ENCODE assay signal across 14 cellular contexts in the genomic region with DNA sequence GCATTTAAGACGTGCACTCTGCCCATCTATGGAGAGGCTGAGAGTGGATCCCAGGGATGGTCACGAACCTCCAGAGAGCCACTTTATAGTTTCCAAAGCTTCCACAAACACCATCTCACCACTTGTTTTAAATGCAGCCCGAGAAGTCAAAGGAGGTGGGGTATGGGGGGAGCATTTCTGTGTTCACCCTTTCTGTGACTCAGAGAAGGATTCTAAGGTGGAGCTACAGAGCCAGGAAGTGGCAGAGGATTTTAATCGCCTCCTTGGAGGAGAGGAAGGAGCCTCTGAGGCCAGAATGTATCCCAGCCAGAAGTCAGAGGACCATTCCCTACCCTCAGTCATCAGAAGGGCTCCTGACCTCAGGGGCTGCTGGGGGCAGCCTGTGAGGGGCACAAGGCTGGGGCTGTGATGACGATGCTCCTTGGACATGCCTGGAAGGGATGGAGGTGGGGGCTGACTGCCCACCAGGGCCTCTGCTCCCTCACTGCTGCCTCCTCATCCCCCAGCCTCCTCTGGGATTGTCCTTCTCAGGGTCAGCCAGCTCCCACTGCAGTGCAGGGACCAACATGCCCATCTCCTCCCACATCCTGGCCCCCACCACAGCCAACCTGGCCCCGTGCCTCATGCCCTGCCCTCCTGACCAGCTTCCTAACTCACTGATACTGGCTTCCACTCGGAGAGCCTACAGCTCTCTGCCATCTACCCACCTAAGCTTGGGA. TPM values are rescaled to one million over a fixed set of nuclear protein-coding genes. Genes with fewer than 3 reads are reported as not detected.
DNase-seq lines count a peak whose midpoint lies in the region; FAIRE-seq and TF ChIP-seq lines count a peak whose summit lies in the region.
"Had no signal": no experiment of that assay in that cellular context is flagged by ENCODE, and none has a peak within 500 bp of the region (broad histone marks: within the 10 kb centered on the region; RNA-seq: fewer than 3 reads in every experiment).

No MANE protein-coding gene starts in this region.

- H3K9me3 Mint-ChIP-seq in activated naive CD8-positive, alpha-beta T cell (ENCODE audit: low read depth) = no peaks in the 10 kb centered on the region

- no peaks in the 10 kb centered on the region for H3K36me3 ChIP-seq in kidney (ENCODE audit: control insufficient read depth in 1 of 2, insufficient read depth in 2 of 2, low read length in 2 of 2)

- peak overlapping the region; percentile 90 for H3K4me3 Mint-ChIP-seq in activated naive CD8-positive, alpha-beta T cell

- no peak overlapping the region for H3K9ac ChIP-seq in kidney (ENCODE audit: low read length in 2 of 2)

- TF ChIP-seq CTCF in kidney (IDR thresholded peaks at IDR 0.05; ENCODE audit: borderline replicate concordance, extremely low read depth, insufficient read depth) = no peak

- H3K4me3 ChIP-seq in kidney (ENCODE audit: low read length in 2 of 2) = no peak overlapping the region
- H3K4me3 ChIP-seq: body of pancreas, tibial artery had no signal

- H3K27ac Mint-ChIP-seq in activated naive CD8-positive, alpha-beta T cell = peak overlapping the region; percentile 77

- no peaks in the 10 kb centered on the region for H3K9me3 ChIP-seq in kidney (ENCODE audit: control insufficient read depth in 1 of 2, low read length in 2 of 2)
- H3K9me3 ChIP-seq: body of pancreas, tibial artery had no signal

- no peaks in the 10 kb centered on the region for H3K36me3 Mint-ChIP-seq in activated naive CD8-positive, alpha-beta T cell

- intact Hi-C loops in kidney (cut with DNase I) = no loop called here

- H3K27ac ChIP-seq in kidney (ENCODE audit: low read depth in 2 of 2, low read length in 2 of 2) = no peak overlapping the region
- H3K27ac ChIP-seq: body of pancreas, tibial artery had no signal

- peaks cover 37% of the 10 kb centered on the region for H3K4me1 Mint-ChIP-seq in activated naive CD8-positive, alpha-beta T cell (ENCODE audit: low read depth)

- peaks cover 9 to 11% of the 10 kb centered on the region in 2 donors for H3K4me1 ChIP-seq in kidney (ENCODE audit: control insufficient read depth in 1 of 2, insufficient read depth in 1 of 2, low read depth in 1 of 2, low read length in 2 of 2)

- no peak for TF ChIP-seq POLR2A in GM12892 (IDR thresholded peaks at IDR 0.05; ENCODE audit: low read depth, low read length)

- no peaks in the 10 kb centered on the region for H3K27me3 Mint-ChIP-seq in activated naive CD8-positive, alpha-beta T cell

- DNase-seq in AG08395 (ENCODE audit: low spot score) (peak; percentile 69), H4 (ENCODE audit: low spot score) (peak; percentile 29), kidney (peak; percentile 60), GM12892 (ENCODE audit: insufficient read length) (no peak), NCI-H2171 treated with DMSO at 0.1 percent for 48 hours (lab: John Stamatoyannopoulos, UW) (no peak), dedifferentiated amniotic fluid mesenchymal stem cell (ENCODE audit: extremely low spot score) (no peak)
- no peak for DNase-seq in stimulated activated CD4-positive, alpha-beta T cell treated with anti-CD3 and anti-CD28 coated beads, Interleukin-2, amount 100 ng/mL, for 48 hours
- DNase-seq: body of pancreas; DMS53; NCI-H774; stimulated activated CD4-positive, alpha-beta T cell treated with anti-CD3 and anti-CD28 coated beads, Interleukin-15, amount 100 ng/mL, for 24 hours had no signal

- FAIRE-seq in kidney (lab: Jason Lieb, UNC) (no peak), GM12892 (lab: Jason Lieb, UNC) (no peak)
- FAIRE-seq: TTC549 had no signal

RNA-seq across cellular contexts. Expression of a gene that starts 2.8 kb away (rescaled TPM):
- 21.0 and 22.3 TPM in 2 replicates for total RNA-seq in H4 (2014; rRNA removed; shearing (Covaris generic))
- 30.0 TPM for total RNA-seq in kidney
- polyA plus RNA-seq in kidney (ENCODE audit: insufficient read depth, low read depth, low replicate concordance) = 21.2 TPM
- polyA plus RNA-seq in GM12892 (2012; ENCODE audit: missing spikeins) = 8.2 TPM

RNA-seq across cellular contexts. Expression of a gene that starts 24.3 kb away (rescaled TPM):
- 179 and 180 TPM in 2 replicates for total RNA-seq in H4 (2014; rRNA removed; shearing (Covaris generic))
- total RNA-seq in kidney = 54.0 TPM
- polyA plus RNA-seq in kidney (ENCODE audit: insufficient read depth, low read depth, low replicate concordance) = 227 TPM
- polyA plus RNA-seq in GM12892 (2012; ENCODE audit: missing spikeins) = 77.5 TPM

RNA-seq across cellular contexts. Expression of a gene that starts 24.3 kb away (rescaled TPM):
- total RNA-seq in H4 (2014; rRNA removed; shearing (Covaris generic)) = 9.4 and 11.9 TPM in 2 replicates
- 1.0 TPM for total RNA-seq in kidney
- polyA plus RNA-seq in kidney (ENCODE audit: insufficient read depth, low read depth, low replicate concordance) = not detected
- 18.3 TPM for polyA plus RNA-seq in GM12892 (2012; ENCODE audit: missing spikeins)
- total RNA-seq: body of pancreas had no signal

RNA-seq across cellular contexts. Expression of a gene that starts 48.6 kb away (rescaled TPM):
- 201 and 234 TPM in 2 replicates for total RNA-seq in H4 (2014; rRNA removed; shearing (Covaris generic))
- 61.7 TPM for total RNA-seq in kidney
- polyA plus RNA-seq in kidney (ENCODE audit: insufficient read depth, low read depth, low replicate concordance) = 37.0 TPM
- 33.4 TPM for polyA plus RNA-seq in GM12892 (2012; ENCODE audit: missing spikeins)

Comparison
In these comparisons a context has a peak if more than half of its experiments do, and no peak if none do; other contexts are left out.
1. DNase-seq: peak in AG08395 (single experiment), H4 (single experiment) and kidney (single experiment); none in GM12892 (single experiment), stimulated activated CD4-positive, alpha-beta T cell treated with anti-CD3 and anti-CD28 coated beads, Interleukin-2, amount 100 ng/mL, for 48 hours (0 of 2), NCI-H2171 treated with DMSO at 0.1 percent for 48 hours (single experiment) and dedifferentiated amniotic fluid mesenchymal stem cell (single experiment).